25 cellular contexts compared by ENCODE assay signal in the genomic region with DNA sequence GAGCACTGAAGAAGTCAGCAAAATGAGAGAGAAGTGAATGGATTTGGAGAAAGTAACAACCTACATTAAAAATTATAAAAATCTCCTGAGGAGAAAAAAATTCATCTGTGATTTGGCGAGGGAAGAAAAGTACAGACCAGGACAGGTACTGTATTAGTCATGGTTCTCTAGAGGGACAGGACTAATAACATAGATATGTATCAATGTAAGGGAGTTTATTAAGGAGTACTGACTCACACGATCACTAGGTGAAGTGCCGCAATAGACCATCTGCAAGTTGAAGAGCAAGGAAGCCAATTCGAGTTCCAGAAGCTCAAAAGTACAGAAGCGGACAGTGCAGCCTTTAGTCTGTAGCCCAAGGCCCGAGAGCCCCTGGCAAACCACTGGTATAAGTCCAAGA.
"Had no signal": no experiment of that assay in that cellular context is flagged by ENCODE, and none has a peak within 500 bp of the region (broad histone marks: within the 10 kb centered on the region; RNA-seq: fewer than 3 reads in every experiment).

No MANE protein-coding gene starts in this region.

- ATAC-seq: naive thymus-derived CD8-positive, alpha-beta T cell; natural killer cell treated with Interleukin-12 subunit alpha and Interleukin-12 subunit beta and Interleukin-15 and Interleukin-18, amount 100 ng/mL, for 72 hours; psoas muscle; right cardiac atrium; right lobe of liver; stimulated activated effector memory CD8-positive, alpha-beta T cell treated with anti-CD3 and anti-CD28 coated beads, Interleukin-12 subunit alpha, Interleukin-12 subunit beta, amount 100 ng/mL, for 72 hours; stimulated activated naive B cell treated with anti-CD40 and anti-IgM and Interleukin-4, amounts not matched to agents 10 μg/mL and 1 μg/mL and 100 μg/mL, for 72 hours; upper lobe of right lung had no signal

- H3K4me1 ChIP-seq: parathyroid adenoma, psoas muscle, right lobe of liver, stomach, thyroid gland, upper lobe of right lung, uterus had no signal

- H2AFZ ChIP-seq: parathyroid adenoma had no signal

- H3K4me3 ChIP-seq: psoas muscle, right lobe of liver, sigmoid colon, stomach, thoracic aorta, thyroid gland, tibial nerve, upper lobe of right lung, uterus had no signal

- H3K9ac ChIP-seq: parathyroid adenoma had no signal

- H3K27ac ChIP-seq: neutrophil, parathyroid adenoma, psoas muscle, right lobe of liver, sigmoid colon, stomach, thoracic aorta, thyroid gland, upper lobe of right lung, uterus had no signal

- DNase-seq: naive thymus-derived CD8-positive, alpha-beta T cell; nephron progenitor cell; nucleus accumbens; psoas muscle; right lobe of liver; sigmoid colon; small intestine; stimulated activated CD4-positive, alpha-beta T cell treated with anti-CD3 and anti-CD28 coated beads, Interleukin-15, amount 100 ng/mL, for 24 hours; stimulated activated CD4-positive, alpha-beta T cell treated with anti-CD3 and anti-CD28 coated beads, Interleukin-2, amount 100 ng/mL, for 24 hours; stimulated activated CD4-positive, alpha-beta T cell treated with anti-CD3 and anti-CD28 coated beads, Interleukin-2, amount 100 ng/mL, for 48 hours; stimulated activated CD4-positive, alpha-beta T cell treated with anti-CD3 and anti-CD28 coated beads, Interleukin-4, amount 100 ng/mL, for 24 hours; stimulated activated naive B cell treated with anti-CD40 and anti-IgM and Interleukin-4, amounts not matched to agents 10 μg/mL and 1 μg/mL and 100 μg/mL, for 72 hours; stimulated activated naive CD4-positive, alpha-beta T cell treated with Interleukin-2 at 50 U/mL for 16 hours; stomach; thyroid gland; trophoblast cell; upper lobe of right lung; uterus had no signal

- FAIRE-seq: small intestine had no signal

- H3K9me3 ChIP-seq: neutrophil, psoas muscle, right lobe of liver, sigmoid colon, stomach, thoracic aorta, thyroid gland, tibial nerve, upper lobe of right lung, uterus had no signal

- H3K27me3 ChIP-seq: neutrophil, right lobe of liver, sigmoid colon, stomach, thyroid gland, tibial nerve, upper lobe of right lung, uterus had no signal

- H3K79me2 ChIP-seq: parathyroid adenoma had no signal

- H3K36me3 ChIP-seq: neutrophil, right lobe of liver, sigmoid colon, stomach, thoracic aorta, thyroid gland, tibial nerve, upper lobe of right lung, uterus had no signal
